In the genomic region with DNA sequence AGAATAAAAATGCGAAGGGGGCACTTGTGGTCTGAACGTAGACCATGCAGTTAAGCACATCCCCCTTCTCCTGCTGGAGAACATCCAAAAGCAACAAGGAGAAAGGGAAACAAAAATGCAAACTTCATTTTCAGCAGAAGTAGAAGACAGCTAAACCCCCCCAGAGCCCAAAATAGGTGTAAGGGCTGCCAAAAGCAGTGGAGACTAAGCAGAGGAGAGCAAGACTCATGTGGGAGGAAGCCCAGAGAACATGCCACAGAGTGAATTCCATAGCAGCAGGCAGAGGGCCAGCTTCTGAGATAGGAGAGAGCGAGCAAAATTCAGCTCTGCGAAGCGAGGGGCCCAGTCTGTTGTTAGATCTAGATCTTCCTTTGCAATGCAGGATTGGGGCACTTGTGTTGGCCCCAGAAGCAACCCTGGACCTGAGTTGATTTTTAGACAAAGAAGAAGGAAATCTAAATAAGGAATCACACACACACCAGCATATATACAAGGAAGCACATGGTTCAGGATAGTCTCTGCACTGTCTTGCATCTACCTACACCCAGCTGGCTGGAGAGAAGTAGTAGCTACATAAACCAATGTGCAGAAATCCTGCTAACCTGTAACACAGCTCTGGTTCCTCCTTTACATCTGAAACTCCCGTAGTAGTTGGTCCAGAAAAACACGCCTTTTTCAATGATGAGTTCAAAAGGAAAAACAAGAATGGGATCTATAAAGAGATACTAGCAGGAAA, we compare ENCODE assay signal across 9 cellular contexts.
DNase-seq lines count a peak whose midpoint lies in the region; ATAC-seq and TF ChIP-seq lines count a peak whose summit lies in the region.
"Had no signal": no experiment of that assay in that cellular context is flagged by ENCODE, and none has a peak within 500 bp of the region (broad histone marks: within the 10 kb centered on the region; RNA-seq: fewer than 3 reads in every experiment).

No MANE protein-coding gene starts in this region.

- intact Hi-C loops in activated T-helper 1 cell treated with anti-CD3 and anti-CD28 coated beads, Interleukin-12 subunit alpha, Interleukin-12 subunit beta, Interleukin-2, Interleukin-4 antibody, amounts not matched to agents 30 ng/mL and 10 ng/mL and 1 ng/mL, durations not matched to agents 14 hours and 24 hours and 36 hours (cut with micrococcal nuclease), result no loop called here
- intact Hi-C loops in left colon (cut with DNase I, micrococcal nuclease), result no loop called here

- TF ChIP-seq CTCF in foreskin fibroblast (IDR thresholded peaks at IDR 0.05; ENCODE audit: low read depth, low read length) (no peak), neural progenitor cell (IDR thresholded peaks at IDR 0.05) (no peak)

- H3K79me2 ChIP-seq in ACC112 (ENCODE audit: control insufficient read depth, insufficient read depth, low read length, unreplicated experiment), result no peaks in the 10 kb centered on the region
- H3K79me2 ChIP-seq in neural progenitor cell (ENCODE audit: low read depth), result no peaks in the 10 kb centered on the region

- H3K27ac ChIP-seq in ACC112 (ENCODE audit: low read depth, low read length) (peak overlapping the region; percentile 38), neural progenitor cell (no peak overlapping the region)

- H2AFZ ChIP-seq in ACC112 (ENCODE audit: low read length, unreplicated experiment), result peak overlapping the region; percentile 88
- H2AFZ ChIP-seq in neural progenitor cell (replicated peaks), result peak overlapping the region; percentile 94

- peaks cover 1% of the 10 kb centered on the region for H3K27me3 Mint-ChIP-seq in neural progenitor cell (ENCODE audit: insufficient read depth, low read depth)
- H3K27me3 Mint-ChIP-seq in activated T-helper 1 cell treated with anti-CD3 and anti-CD28 coated beads, Interleukin-12 subunit alpha, Interleukin-12 subunit beta, Interleukin-2, Interleukin-4 antibody, amounts not matched to agents 30 ng/mL and 10 ng/mL and 1 ng/mL, durations not matched to agents 14 hours and 24 hours and 36 hours (ENCODE audit: insufficient read depth), result no peaks in the 10 kb centered on the region

- no peak overlapping the region for H3K4me2 ChIP-seq in neural progenitor cell

- H3K4me1 Mint-ChIP-seq in neural progenitor cell, result peaks cover 22% of the 10 kb centered on the region
- no peaks in the 10 kb centered on the region for H3K4me1 Mint-ChIP-seq in activated T-helper 1 cell treated with anti-CD3 and anti-CD28 coated beads, Interleukin-12 subunit alpha, Interleukin-12 subunit beta, Interleukin-2, Interleukin-4 antibody, amounts not matched to agents 30 ng/mL and 10 ng/mL and 1 ng/mL, durations not matched to agents 14 hours and 24 hours and 36 hours (ENCODE audit: low read depth)
- H3K4me1 Mint-ChIP-seq: activated naive CD4-positive, alpha-beta T cell treated with anti-CD3 and anti-CD28 coated beads, Interleukin-2, amount 50 U/mL, for 24 hours had no signal

- no peaks in the 10 kb centered on the region for H3K9me3 ChIP-seq in neural progenitor cell (ENCODE audit: low read depth)

- DNase-seq in UCSD-AML1 (lab: John Stamatoyannopoulos, UW; ENCODE audit: unreplicated experiment) (peak; percentile 13), foreskin fibroblast (peak; percentile 56 to 77), neural progenitor cell (ENCODE audit: low spot score) (peak; percentile 13), left colon (no peak), RKO (ENCODE audit: low spot score) (no peak), NCI-H1694 treated with DMSO at 0.1 percent for 48 hours (lab: John Stamatoyannopoulos, UW) (no peak)
- no peak for DNase-seq in activated T-helper 1 cell treated with anti-CD3 and anti-CD28 coated beads, Interleukin-12 subunit alpha, Interleukin-12 subunit beta, Interleukin-2, Interleukin-4 antibody, amounts not matched to agents 30 ng/mL and 10 ng/mL and 1 ng/mL, durations not matched to agents 14 hours and 24 hours and 36 hours (ENCODE audit: low spot score)

- H3K27ac Mint-ChIP-seq in neural progenitor cell, result no peak overlapping the region
- no peak overlapping the region for H3K27ac Mint-ChIP-seq in activated T-helper 1 cell treated with anti-CD3 and anti-CD28 coated beads, Interleukin-12 subunit alpha, Interleukin-12 subunit beta, Interleukin-2, Interleukin-4 antibody, amounts not matched to agents 30 ng/mL and 10 ng/mL and 1 ng/mL, durations not matched to agents 14 hours and 24 hours and 36 hours
- H3K27ac Mint-ChIP-seq: activated naive CD4-positive, alpha-beta T cell treated with anti-CD3 and anti-CD28 coated beads, Interleukin-2, amount 50 U/mL, for 24 hours had no signal

- H3K4me1 ChIP-seq in ACC112 (ENCODE audit: control insufficient read depth, insufficient read depth, low read length, unreplicated experiment), result peaks cover 20% of the 10 kb centered on the region
- H3K4me1 ChIP-seq in neural progenitor cell, result peaks cover 6% of the 10 kb centered on the region

- peaks cover 3% of the 10 kb centered on the region for H3K9me3 Mint-ChIP-seq in neural progenitor cell
- H3K9me3 Mint-ChIP-seq in activated T-helper 1 cell treated with anti-CD3 and anti-CD28 coated beads, Interleukin-12 subunit alpha, Interleukin-12 subunit beta, Interleukin-2, Interleukin-4 antibody, amounts not matched to agents 30 ng/mL and 10 ng/mL and 1 ng/mL, durations not matched to agents 14 hours and 24 hours and 36 hours, result no peaks in the 10 kb centered on the region
- H3K9me3 Mint-ChIP-seq: activated naive CD4-positive, alpha-beta T cell treated with anti-CD3 and anti-CD28 coated beads, Interleukin-2, amount 50 U/mL, for 24 hours had no signal

- H3K36me3 ChIP-seq in ACC112 (ENCODE audit: insufficient read depth, low read length), result no peaks in the 10 kb centered on the region
- no peaks in the 10 kb centered on the region for H3K36me3 ChIP-seq in neural progenitor cell

- H3K9ac ChIP-seq in neural progenitor cell, result no peak overlapping the region

- H3K4me3 ChIP-seq in ACC112 (ENCODE audit: low read depth, low read length), result peak overlapping the region; percentile 58
- H3K4me3 ChIP-seq in foreskin fibroblast (ENCODE audit: low read depth in 1 of 2, low read length in 2 of 2), result no peak overlapping the region
- no peak overlapping the region for H3K4me3 ChIP-seq in neural progenitor cell

- no peaks in the 10 kb centered on the region for H3K27me3 ChIP-seq in ACC112 (ENCODE audit: insufficient read depth, low read length)
- H3K27me3 ChIP-seq in neural progenitor cell, result no peaks in the 10 kb centered on the region

- H3K36me3 Mint-ChIP-seq in neural progenitor cell, result no peaks in the 10 kb centered on the region
- H3K36me3 Mint-ChIP-seq in activated T-helper 1 cell treated with anti-CD3 and anti-CD28 coated beads, Interleukin-12 subunit alpha, Interleukin-12 subunit beta, Interleukin-2, Interleukin-4 antibody, amounts not matched to agents 30 ng/mL and 10 ng/mL and 1 ng/mL, durations not matched to agents 14 hours and 24 hours and 36 hours (ENCODE audit: low read depth), result no peaks in the 10 kb centered on the region
- H3K36me3 Mint-ChIP-seq: activated naive CD4-positive, alpha-beta T cell treated with anti-CD3 and anti-CD28 coated beads, Interleukin-2, amount 50 U/mL, for 24 hours had no signal

- ATAC-seq in left colon, result no peak

- no peaks in the 10 kb centered on the region for H3F3A ChIP-seq in neural progenitor cell (ENCODE audit: low read depth)

- no peak overlapping the region for H3K4me3 Mint-ChIP-seq in neural progenitor cell
- H3K4me3 Mint-ChIP-seq in activated T-helper 1 cell treated with anti-CD3 and anti-CD28 coated beads, Interleukin-12 subunit alpha, Interleukin-12 subunit beta, Interleukin-2, Interleukin-4 antibody, amounts not matched to agents 30 ng/mL and 10 ng/mL and 1 ng/mL, durations not matched to agents 14 hours and 24 hours and 36 hours, result no peak overlapping the region
- H3K4me3 Mint-ChIP-seq: activated naive CD4-positive, alpha-beta T cell treated with anti-CD3 and anti-CD28 coated beads, Interleukin-2, amount 50 U/mL, for 24 hours had no signal

- no peaks in the 10 kb centered on the region for H4K20me1 ChIP-seq in neural progenitor cell (ENCODE audit: low read depth)

Comparison
In these comparisons a context has a peak if more than half of its experiments do, and no peak if none do; other contexts are left out.
1. DNase-seq: peak in UCSD-AML1 (single experiment), foreskin fibroblast (2 of 2) and neural progenitor cell (single experiment); none in activated T-helper 1 cell treated with anti-CD3 and anti-CD28 coated beads, Interleukin-12 subunit alpha, Interleukin-12 subunit beta, Interleukin-2, Interleukin-4 antibody, amounts not matched to agents 30 ng/mL and 10 ng/mL and 1 ng/mL, durations not matched to agents 14 hours and 24 hours and 36 hours (single experiment), left colon (0 of 2), RKO (single experiment) and NCI-H1694 treated with DMSO at 0.1 percent for 48 hours (single experiment).